ENCODE assay signal across 15 cellular contexts in the genomic region with DNA sequence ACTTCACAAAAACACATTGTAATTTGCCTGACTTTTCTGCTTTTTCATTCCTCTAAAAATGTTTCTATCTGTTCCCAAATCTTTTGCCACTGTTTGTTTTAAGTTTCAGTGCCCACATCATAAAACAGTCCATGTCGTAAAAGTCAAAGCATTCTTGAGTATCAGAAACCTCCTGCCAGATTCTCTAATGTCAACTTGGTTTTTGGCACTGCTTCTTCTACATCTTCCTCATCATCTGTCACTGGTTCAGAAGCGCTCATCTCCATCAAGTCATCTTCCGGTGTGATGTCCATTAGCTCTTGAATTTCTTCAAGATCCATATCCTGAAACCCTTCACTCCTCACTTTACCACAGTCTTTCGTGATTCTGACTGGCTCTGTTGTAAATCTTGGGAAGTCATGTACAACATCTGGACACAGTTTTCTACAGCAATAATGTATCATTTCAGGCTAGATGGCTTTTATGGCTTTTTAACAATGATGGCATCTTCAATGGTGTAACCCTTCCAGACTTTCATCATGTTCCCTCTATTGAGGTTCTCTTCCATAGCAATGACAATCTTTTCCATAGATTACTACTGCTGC. TPM values are rescaled to one million over a fixed set of nuclear protein-coding genes. Genes with fewer than 3 reads are reported as not detected.
DNase-seq lines count a peak whose midpoint lies in the region; ATAC-seq and TF ChIP-seq lines count a peak whose summit lies in the region.
"Had no signal": no experiment of that assay in that cellular context is flagged by ENCODE, and none has a peak within 500 bp of the region (broad histone marks: within the 10 kb centered on the region; RNA-seq: fewer than 3 reads in every experiment).

No MANE protein-coding gene starts in this region.

- no peaks in the 10 kb centered on the region for H3K27me3 ChIP-seq in BJ (ENCODE audit: control insufficient read depth, insufficient read depth, low read length)
- H3K27me3 ChIP-seq in trophoblast cell (ENCODE audit: insufficient read depth, low read length): no peaks in the 10 kb centered on the region
- no peaks in the 10 kb centered on the region for H3K27me3 ChIP-seq in Caco-2 (replicated peaks; ENCODE audit: control insufficient read depth, insufficient read depth, low read length)
- H3K27me3 ChIP-seq: BLaER1 treated with 17β-estradiol and CSF1 and Interleukin-3, amounts not matched to agents 10 nM and 100 nM had no signal

- H2BK120ac ChIP-seq in trophoblast cell (ENCODE audit: insufficient read depth, low read length, poor library complexity): no peak overlapping the region

- peaks cover 34% of the 10 kb centered on the region for H3K36me3 Mint-ChIP-seq in activated B cell treated with CpG ODN at 0.5 μM for 24 hours (ENCODE audit: low read depth)
- peaks cover 10% of the 10 kb centered on the region for H3K36me3 Mint-ChIP-seq in Caco-2 (ENCODE audit: insufficient read depth, unreplicated experiment)
- H3K36me3 Mint-ChIP-seq in glutamatergic neuron (ENCODE audit: unreplicated experiment): peaks cover 6% of the 10 kb centered on the region

- CTCF ChIA-PET in BJ (lab: Yijun Ruan, JAX): no interaction called here
- CTCF ChIA-PET in activated B cell treated with CpG ODN at 0.5 μM for 24 hours (lab: Charles Lee): no interaction called here
- CTCF ChIA-PET in Caco-2 (lab: Charles Lee): no interaction called here

- H3K14ac ChIP-seq in trophoblast cell (ENCODE audit: low read length): no peak overlapping the region

- H4K91ac ChIP-seq in trophoblast cell (ENCODE audit: low read depth, low read length): no peak overlapping the region

- no peak overlapping the region for H3K4me2 ChIP-seq in trophoblast cell (ENCODE audit: low read length)
- H3K4me2 ChIP-seq: BLaER1 treated with 17β-estradiol and CSF1 and Interleukin-3, amounts not matched to agents 10 nM and 100 nM; PC-9 had no signal

- H3K27ac ChIP-seq in trophoblast cell (ENCODE audit: low read depth, low read length): no peak overlapping the region
- H3K27ac ChIP-seq: BLaER1 treated with 17β-estradiol and CSF1 and Interleukin-3, amounts not matched to agents 10 nM and 100 nM; PC-9 had no signal

- H2BK5ac ChIP-seq in trophoblast cell (ENCODE audit: low read depth, low read length, poor library complexity): no peak overlapping the region

- peaks cover 49% of the 10 kb centered on the region for H3K4me1 Mint-ChIP-seq in activated B cell treated with CpG ODN at 0.5 μM for 24 hours
- H3K4me1 Mint-ChIP-seq in Caco-2 (ENCODE audit: low read depth, unreplicated experiment): peaks cover 18% of the 10 kb centered on the region
- peaks cover 34% of the 10 kb centered on the region for H3K4me1 Mint-ChIP-seq in glutamatergic neuron (ENCODE audit: low read depth, unreplicated experiment)

- no peak overlapping the region for H3K18ac ChIP-seq in trophoblast cell (ENCODE audit: low read length)

- H3K27ac Mint-ChIP-seq in activated B cell treated with CpG ODN at 0.5 μM for 24 hours: no peak overlapping the region
- H3K27ac Mint-ChIP-seq in Caco-2 (ENCODE audit: unreplicated experiment): no peak overlapping the region
- H3K27ac Mint-ChIP-seq in glutamatergic neuron (ENCODE audit: unreplicated experiment): no peak overlapping the region

- H3K4me3 Mint-ChIP-seq in activated B cell treated with CpG ODN at 0.5 μM for 24 hours (peak overlapping the region; percentile 1), Caco-2 (ENCODE audit: unreplicated experiment) (no peak overlapping the region), glutamatergic neuron (ENCODE audit: unreplicated experiment) (no peak overlapping the region)

- H3K27me3 Mint-ChIP-seq in activated B cell treated with CpG ODN at 0.5 μM for 24 hours: no peaks in the 10 kb centered on the region
- H3K27me3 Mint-ChIP-seq in Caco-2 (ENCODE audit: insufficient read depth, unreplicated experiment): no peaks in the 10 kb centered on the region
- H3K27me3 Mint-ChIP-seq in glutamatergic neuron (ENCODE audit: unreplicated experiment): no peaks in the 10 kb centered on the region

- intact Hi-C loops in activated B cell treated with CpG ODN at 0.5 μM for 24 hours (cut with micrococcal nuclease): no loop called here
- intact Hi-C loops in Caco-2 (cut with micrococcal nuclease; ENCODE audit: unreplicated experiment): no loop called here

- H3K9me3 ChIP-seq in trophoblast cell (ENCODE audit: insufficient read depth, low read depth, low read length): no peaks in the 10 kb centered on the region
- H3K9me3 ChIP-seq in Caco-2: no peaks in the 10 kb centered on the region; the same call in 1 of the 2 replicates

- H4K12ac ChIP-seq in trophoblast cell (ENCODE audit: low read depth, low read length): no peak overlapping the region

- peaks cover 7% of the 10 kb centered on the region for H3K79me2 ChIP-seq in trophoblast cell (ENCODE audit: control insufficient read depth, insufficient read depth, low read length, poor library complexity)

- H3K4me1 ChIP-seq in trophoblast cell (ENCODE audit: control insufficient read depth in 1 of 2, insufficient read depth in 2 of 2, low read length in 2 of 2): no peaks in the 10 kb centered on the region
- H3K4me1 ChIP-seq in Caco-2: no peaks in the 10 kb centered on the region

- H2AFZ ChIP-seq in trophoblast cell (ENCODE audit: insufficient read depth, low read length, poor library complexity): no peak overlapping the region
- H2AFZ ChIP-seq: PC-9 had no signal

- peak; percentile 41 for DNase-seq in BJ (ENCODE audit: low read depth)
- peak; percentile 75 for DNase-seq in GM04504 (ENCODE audit: low read depth)
- no peak for DNase-seq in activated B cell treated with CpG ODN at 0.5 μM for 24 hours
- no peak for DNase-seq in trophoblast cell
- no peak for DNase-seq in Caco-2
- DNase-seq in glutamatergic neuron: no peak
- no peak for DNase-seq in left lobe of liver (ENCODE audit: low spot score)
- DNase-seq: DMS153, HCEC 1CT, NCI-H1048, NCI-H187, NCI-H446, NCI-H748 treated with DMSO at 0.1 percent for 48 hours, PC-9 had no signal

- H3K36me3 ChIP-seq in BJ (ENCODE audit: control insufficient read depth, insufficient read depth, low read length) (no peaks in the 10 kb centered on the region), trophoblast cell (ENCODE audit: control insufficient read depth in 1 of 2, insufficient read depth in 2 of 2, low read length in 2 of 2) (peaks cover 0 to 2% of the 10 kb centered on the region in 2 experiments), Caco-2 (ENCODE audit: control insufficient read depth, insufficient read depth, low read length) (no peaks in the 10 kb centered on the region)

- no peak overlapping the region for H3K9ac ChIP-seq in trophoblast cell (ENCODE audit: low read length)
- H3K9ac ChIP-seq: BLaER1 treated with 17β-estradiol and CSF1 and Interleukin-3, amounts not matched to agents 10 nM and 100 nM had no signal

- H2AK5ac ChIP-seq in trophoblast cell (ENCODE audit: low read length): no peak overlapping the region

- POLR2A ChIA-PET in BJ (lab: Charles Lee): no interaction called here
- POLR2A ChIA-PET in activated B cell treated with CpG ODN at 0.5 μM for 24 hours (lab: Charles Lee): no interaction called here
- POLR2A ChIA-PET in Caco-2 (lab: Charles Lee): no interaction called here

- no peak overlapping the region for H2BK12ac ChIP-seq in trophoblast cell (ENCODE audit: low read length)

- H3K4ac ChIP-seq in trophoblast cell (ENCODE audit: low read depth, low read length): peak overlapping the region; percentile 85

- H3K9me3 Mint-ChIP-seq in activated B cell treated with CpG ODN at 0.5 μM for 24 hours: peaks cover 5% of the 10 kb centered on the region
- no peaks in the 10 kb centered on the region for H3K9me3 Mint-ChIP-seq in Caco-2 (ENCODE audit: unreplicated experiment)
- peaks cover 7% of the 10 kb centered on the region for H3K9me3 Mint-ChIP-seq in glutamatergic neuron (ENCODE audit: unreplicated experiment)

- H3K4me3 ChIP-seq in BJ (ENCODE audit: low read depth, low read length) (no peak overlapping the region), trophoblast cell (ENCODE audit: low read depth, low read length) (no peak overlapping the region), Caco-2 (ENCODE audit: low read depth, low read length) (no peak overlapping the region)
- H3K4me3 ChIP-seq: BLaER1 treated with 17β-estradiol and CSF1 and Interleukin-3, amounts not matched to agents 10 nM and 100 nM; PC-9 had no signal

- WGBS in trophoblast cell (ENCODE audit: extremely low coverage, insufficient coverage, insufficient read length): no CpG with 5 or more reads among the region's 4 CpGs

- no TSS peak for BruUV-seq in Caco-2 (replicated peaks; lab: Mats Ljungman, UMichigan)

- no peak overlapping the region for H3K23ac ChIP-seq in trophoblast cell (ENCODE audit: low read length)

- ATAC-seq in activated B cell treated with CpG ODN at 0.5 μM for 24 hours (ENCODE audit: low read depth) (no peak), left lobe of liver (no peak)

- H4K8ac ChIP-seq in trophoblast cell (ENCODE audit: low read depth, low read length): no peak overlapping the region

- TF ChIP-seq CTCF in BJ (IDR thresholded peaks at IDR 0.05; ENCODE audit: insufficient read depth, low read depth, low read length): no peak
- TF ChIP-seq CTCF in activated B cell treated with CpG ODN at 0.5 μM for 24 hours (IDR thresholded peaks at IDR 0.05): no peak
- no peak for TF ChIP-seq CTCF in Caco-2 (IDR thresholded peaks at IDR 0.05; ENCODE audit: insufficient read depth in 1 of 2, low read depth in 1 of 2, low read length in 1 of 2, severe bottlenecking in 1 of 2, unreplicated experiment in 1 of 2)
- TF ChIP-seq CTCF in glutamatergic neuron (IDR thresholded peaks at IDR 0.05; ENCODE audit: partially characterized antibody, unreplicated experiment): no peak

- no peaks in the 10 kb centered on the region for H3K79me1 ChIP-seq in trophoblast cell (ENCODE audit: low read length)

RNA-seq across cellular contexts. Expression of gene CUL3, which starts 19.6 kb away (rescaled TPM):
- polyA plus RNA-seq in BJ (2011; rRNA removed): 12.8 and 30.8 TPM in 2 replicates
- polyA minus RNA-seq in BJ (2011; rRNA and poly(A)+ RNA removed): 28.9 and 49.2 TPM in 2 replicates
- total RNA-seq in activated B cell treated with CpG ODN at 0.5 μM for 24 hours (99.4 and 114 TPM in 2 replicates), Caco-2 (2022) (66.0 and 66.3 TPM in 2 replicates), glutamatergic neuron (ENCODE audit: unreplicated experiment) (99.4 TPM), left lobe of liver (34.6 TPM)
- 85.4 and 86.3 TPM in 2 replicates for polyA plus RNA-seq in trophoblast cell (2013)

Comparison
In these comparisons a context has a peak if more than half of its experiments do, and no peak if none do; other contexts are left out.
1. DNase-seq: peak in BJ (single experiment) and GM04504 (single experiment); none in activated B cell treated with CpG ODN at 0.5 μM for 24 hours (single experiment), trophoblast cell (0 of 2), Caco-2 (0 of 2), glutamatergic neuron (single experiment) and left lobe of liver (single experiment).